Comparison of ENCODE assay signal across 11 cellular contexts in genomic region chr14:68513838-68514610, GRCh38.
DNase-seq lines count a peak whose midpoint lies in the region; ATAC-seq and TF ChIP-seq lines count a peak whose summit lies in the region.
"Had no signal": no experiment of that assay in that cellular context is flagged by ENCODE, and none has a peak within 500 bp of the region (broad histone marks: within the 10 kb centered on the region; RNA-seq: fewer than 3 reads in every experiment).

No MANE protein-coding gene starts in this region.

- no peaks in the 10 kb centered on the region for H3K9me3 Mint-ChIP-seq in nephron

- peaks cover 86% of the 10 kb centered on the region for H3K4me1 Mint-ChIP-seq in nephron

- no peak for TF ChIP-seq CTCF in nephron (IDR thresholded peaks at IDR 0.05; ENCODE audit: unreplicated experiment in 3 of 3)

- H3K36me3 Mint-ChIP-seq in nephron (ENCODE audit: low read depth), result no peaks in the 10 kb centered on the region

- ATAC-seq in GM18502 (IDR thresholded peaks at IDR 0.05; ENCODE audit: poor library complexity, unreplicated experiment) (peak; percentile 72), GM21825 (IDR thresholded peaks at IDR 0.05; ENCODE audit: unreplicated experiment) (peak; percentile 78)
- ATAC-seq: gastroesophageal sphincter had no signal

- DNase-seq in MV-4-11 (lab: John Stamatoyannopoulos, UW) (peak; percentile 29), NCI-H146 treated with DMSO at 0.1 percent for 48 hours (lab: John Stamatoyannopoulos, UW; ENCODE audit: unreplicated experiment) (no peak), DMS153 (lab: John Stamatoyannopoulos, UW) (no peak), pons (ENCODE audit: low spot score) (no peak), islet precursor cell (no peak)
- DNase-seq: amniotic stem cell, NCI-H510A treated with DMSO at 0.1 percent for 48 hours had no signal

- peak overlapping the region; percentile 68 to 97 (median 97) for H3K27ac Mint-ChIP-seq in nephron

- H3K27me3 Mint-ChIP-seq in nephron (ENCODE audit: low read depth), result no peaks in the 10 kb centered on the region

- no peak overlapping the region for H3K4me3 Mint-ChIP-seq in nephron
